Comparison of ENCODE assay signal across 2 cellular contexts in the genomic region with DNA sequence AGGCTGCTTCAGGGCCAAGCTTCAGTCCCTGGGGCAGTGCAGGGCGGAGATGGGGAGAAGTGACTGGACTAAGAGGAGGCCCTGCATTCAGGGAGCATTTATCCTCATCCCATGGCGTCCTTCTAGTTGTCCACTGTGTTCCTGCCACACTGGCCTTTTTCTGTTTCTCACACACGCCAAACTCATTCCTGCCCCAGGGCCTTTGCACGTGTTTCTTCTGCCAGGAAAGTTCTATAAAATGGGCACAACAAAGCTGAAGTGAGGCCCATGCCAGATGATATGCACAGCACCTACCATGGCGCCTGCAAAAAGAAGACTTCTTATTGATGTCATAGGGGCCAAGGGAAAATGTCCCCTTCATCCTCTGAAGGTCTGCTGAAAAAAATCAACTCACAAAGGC.
A peak's percentile ranks its signal among the peaks of the same experiment; 100 is the strongest.
TF ChIP-seq lines count a peak whose summit lies in the region.

No MANE protein-coding gene starts in this region.

TF ChIP-seq in K562, 482 proteins besides CTCF, POLR2A, EP300 and RAD21:
- peak; percentile 74 for TF ChIP-seq RBM25 (IDR thresholded peaks at IDR 0.05; ENCODE audit: low read depth, low read length, severe bottlenecking)
- TF ChIP-seq ZBED1 (IDR thresholded peaks at IDR 0.05), result no peak

TF ChIP-seq in H1, 55 proteins besides CTCF, POLR2A, EP300 and RAD21:
- TF ChIP-seq BACH1 (IDR thresholded peaks at IDR 0.05; ENCODE audit: low read length), result no peak
- TF ChIP-seq, protein P1, sequence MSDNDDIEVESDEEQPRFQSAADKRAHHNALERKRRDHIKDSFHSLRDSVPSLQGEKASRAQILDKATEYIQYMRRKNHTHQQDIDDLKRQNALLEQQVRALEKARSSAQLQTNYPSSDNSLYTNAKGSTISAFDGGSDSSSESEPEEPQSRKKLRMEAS (IDR thresholded peaks at IDR 0.05), result no peak
- no peak for TF ChIP-seq CBX8 (IDR thresholded peaks at IDR 0.05; ENCODE audit: borderline replicate concordance, low read depth, low read length)
- TF ChIP-seq YY1 (IDR thresholded peaks at IDR 0.05; ENCODE audit: low read depth, low read length), result no peak
- TF ChIP-seq KDM1A (IDR thresholded peaks at IDR 0.05; ENCODE audit: borderline replicate concordance, low read length), result peak; percentile 42; the same call in 1 of the 2 replicates
